In genomic region chr4:99377341-99377740, GRCh38 we compare ENCODE assay signal across 11 cellular contexts. TPM values are rescaled to one million over a fixed set of nuclear protein-coding genes. Genes with fewer than 3 reads are reported as not detected.
DNase-seq lines count a peak whose midpoint lies in the region; FAIRE-seq and TF ChIP-seq lines count a peak whose summit lies in the region.
"Not testable (repeated sequence)": the region's sequence is repeated elsewhere in the genome, so short reads cannot be mapped to it uniquely, and the experiment has no call there.
"Had no signal": no experiment of that assay in that cellular context is flagged by ENCODE, and none has a peak within 500 bp of the region (broad histone marks: within the 10 kb centered on the region; RNA-seq: fewer than 3 reads in every experiment).

No MANE protein-coding gene starts in this region.

- H3K36me3 ChIP-seq in NT2/D1 (ENCODE audit: insufficient read depth, insufficient read length, low read length); H1 (ENCODE audit: control insufficient read depth in 2 of 4, insufficient read depth in 4 of 4, low read length in 3 of 4); iPS DF 6.9 (ENCODE audit: control insufficient read depth, insufficient read depth, low read length): not testable (repeated sequence)

- H3K18ac ChIP-seq in H1 (ENCODE audit: extremely low read depth, low read length) = not testable (repeated sequence)

- H3K4me2 ChIP-seq in H1 (ENCODE audit: insufficient read depth in 1 of 2, low read depth in 2 of 2, low read length in 2 of 2) = not testable (repeated sequence)

- not testable (repeated sequence) for H3K4ac ChIP-seq in H1 (replicated peaks; ENCODE audit: insufficient read length, low read depth, low read length)

- peak; percentile 24 for DNase-seq in AG20443 (ENCODE audit: low spot score)
- peak; percentile 12 for DNase-seq in HT-29 (ENCODE audit: low spot score)
- DNase-seq in NT2/D1 (ENCODE audit: low read depth, low spot score) = peak; percentile 13
- not testable (repeated sequence) for DNase-seq in H1 (ENCODE audit: low read depth in 1 of 2, low spot score in 2 of 2); progenitor cell of endocrine pancreas (ENCODE audit: low spot score, unreplicated experiment)
- peak; percentile 4 for DNase-seq in iPS DF 6.9 (ENCODE audit: low read depth, low spot score)

- not testable (repeated sequence) for H2BK20ac ChIP-seq in H1 (ENCODE audit: low read length)

- not testable (repeated sequence) for H3K27me3 Mint-ChIP-seq in progenitor cell of endocrine pancreas

- not testable (repeated sequence) for H3K36me3 Mint-ChIP-seq in progenitor cell of endocrine pancreas (ENCODE audit: insufficient read depth)

- H3K4me1 ChIP-seq in NT2/D1 (ENCODE audit: insufficient read depth, insufficient read length); H1 (replicated peaks in 1 of 4; ENCODE audit: control insufficient read depth in 3 of 4, insufficient read depth in 4 of 4, low read length in 3 of 4); iPS DF 6.9 (ENCODE audit: control insufficient read depth, insufficient read depth, low read length): not testable (repeated sequence)

- not testable (repeated sequence) for FAIRE-seq in H1 (lab: Jason Lieb, UNC)

- not testable (repeated sequence) for H3K79me2 ChIP-seq in H1 (ENCODE audit: control insufficient read depth in 1 of 2, insufficient read depth in 2 of 2, low read length in 2 of 2)

- not testable (repeated sequence) for H3K23ac ChIP-seq in H1 (ENCODE audit: insufficient read length)

- H3K23me2 ChIP-seq in H1 (ENCODE audit: low read depth, low read length) = not testable (repeated sequence)

- H3K9ac ChIP-seq in NT2/D1 (ENCODE audit: insufficient read length, low read depth); H1 (replicated peaks in 1 of 4; ENCODE audit: extremely low read depth in 1 of 4, low read depth in 3 of 4, low read length in 3 of 4): not testable (repeated sequence)

- not testable (repeated sequence) for H3K9me3 ChIP-seq in NT2/D1 (ENCODE audit: insufficient read depth, low read length); H1 (ENCODE audit: insufficient read depth in 2 of 2, low read depth in 1 of 2, low read length in 1 of 2); iPS DF 6.9 (ENCODE audit: control insufficient read depth, insufficient read depth, low read length)

- H4K5ac ChIP-seq in H1 (ENCODE audit: insufficient read length, low read depth, low read length) = not testable (repeated sequence)

- H4K20me1 ChIP-seq in H1 (replicated peaks in 1 of 2; ENCODE audit: control insufficient read depth in 1 of 2, insufficient read depth in 2 of 2, low read length in 2 of 2) = not testable (repeated sequence)

- not testable (repeated sequence) for H4K8ac ChIP-seq in H1 (ENCODE audit: extremely low read depth, insufficient read depth, low read length)

- TF ChIP-seq CTCF in GM12873 (IDR thresholded peaks at IDR 0.05; ENCODE audit: insufficient read depth, low read depth, low read length, missing control alignments) = peak; percentile 44
- TF ChIP-seq CTCF in WI38 (IDR thresholded peaks at IDR 0.05; ENCODE audit: low read depth, low read length) = peak; percentile 17; the same call in 1 of the 2 replicates
- peak in 2 of 3 experiments; percentile 18 to 48; a peak in 2 of 4 replicates for TF ChIP-seq CTCF in H1 (IDR thresholded peaks at IDR 0.05; ENCODE audit: control extremely low read depth in 1 of 3, insufficient read depth in 1 of 3, low read depth in 1 of 3, low read length in 3 of 3)
- TF ChIP-seq CTCF in progenitor cell of endocrine pancreas (IDR thresholded peaks at IDR 0.05; ENCODE audit: unreplicated experiment) = peak; percentile 51

- TF ChIP-seq POLR2A in H1 (IDR thresholded peaks at IDR 0.05; ENCODE audit: control extremely low read depth in 1 of 2, low read depth in 2 of 2, low read length in 2 of 2) = not testable (repeated sequence)

- not testable (repeated sequence) for H3K27ac Mint-ChIP-seq in progenitor cell of endocrine pancreas

- not testable (repeated sequence) for H3K79me1 ChIP-seq in H1 (ENCODE audit: low read depth, low read length)

- H3K4me1 Mint-ChIP-seq in progenitor cell of endocrine pancreas (ENCODE audit: low read depth) = not testable (repeated sequence)

- H2AK5ac ChIP-seq in H1 (ENCODE audit: low read depth, low read length) = not testable (repeated sequence)

- not testable (repeated sequence) for H2BK5ac ChIP-seq in H1 (ENCODE audit: low read depth, low read length)

- not testable (repeated sequence) for H3K14ac ChIP-seq in H1 (ENCODE audit: insufficient read length)

- not testable (repeated sequence) for H3K4me3 ChIP-seq in NT2/D1 (ENCODE audit: insufficient read length, low read depth); WI38 (ENCODE audit: low read depth, low read length); H1 (ENCODE audit: extremely low read depth in 1 of 4, insufficient read depth in 2 of 4, low read depth in 3 of 4, low read length in 4 of 4); iPS DF 6.9 (ENCODE audit: low read length)

- not testable (repeated sequence) for H3K4me3 Mint-ChIP-seq in progenitor cell of endocrine pancreas (ENCODE audit: low read depth)

- peaks cover 23% of the 10 kb centered on the region for H3K9me3 Mint-ChIP-seq in progenitor cell of endocrine pancreas (ENCODE audit: low read depth)

- not testable (repeated sequence) for TF ChIP-seq EP300 in H1 (IDR thresholded peaks at IDR 0.05; ENCODE audit: borderline replicate concordance in 1 of 2, low read depth in 2 of 2, low read length in 2 of 2)

- H3K56ac ChIP-seq in H1 (replicated peaks; ENCODE audit: insufficient read length, low read depth, low read length) = not testable (repeated sequence)

- POLR2A ChIA-PET in H1 (lab: Charles Lee; ENCODE audit: partially characterized antibody) = not testable (repeated sequence)

- not testable (repeated sequence) for H2BK120ac ChIP-seq in H1 (replicated peaks; ENCODE audit: low read depth, low read length)

- TF ChIP-seq RAD21 in H1 (IDR thresholded peaks at IDR 0.05 in 1 of 2, conservative IDR thresholded peaks at IDR 0.05 in 1 of 2; ENCODE audit: low read depth in 2 of 2, low read length in 2 of 2) = peak; percentile 32 to 41; a peak in 3 of 4 replicates

- H3K27ac ChIP-seq in H1 (ENCODE audit: low read depth, low read length); iPS DF 6.9 (ENCODE audit: low read length): not testable (repeated sequence)

- H4K91ac ChIP-seq in H1 (replicated peaks; ENCODE audit: insufficient read length, low read length) = not testable (repeated sequence)

- WGBS in H1 (ENCODE audit: extremely low coverage in 1 of 2, insufficient coverage in 1 of 2, insufficient read length in 1 of 2, insufficient replicate concordance in 2 of 2, low coverage in 1 of 2, low lambda C conversion rate in 2 of 2, missing lambda C conversion rate in 1 of 2), 2 experiments = 84% methylated on average over 4 of the region's 6 CpGs; no CpG with 5 or more reads in 1 of the 2 experiments
- no CpG with 5 or more reads among the region's 6 CpGs for WGBS in iPS DF 6.9 (ENCODE audit: insufficient coverage, insufficient read length)

- CTCF ChIA-PET in H1 (lab: Charles Lee; ENCODE audit: partially characterized antibody) = interaction anchor here (0.7 to 2.6 kb wide), 16 partner anchors 11 to 573 kb away, joined by 3 to 25 read pairs (median 3); no protein-coding TSS in a partner anchor

- not testable (repeated sequence) for H2BK15ac ChIP-seq in H1 (ENCODE audit: low read length)

- H2BK12ac ChIP-seq in H1 (ENCODE audit: low read depth, low read length) = not testable (repeated sequence)

- H3K27me3 ChIP-seq in NT2/D1 (ENCODE audit: insufficient read depth, insufficient read length); H1 (replicated peaks in 1 of 4; ENCODE audit: control insufficient read depth in 3 of 4, extremely low read depth in 1 of 4, insufficient read depth in 3 of 4, low read length in 3 of 4); iPS DF 6.9 (ENCODE audit: control insufficient read depth, insufficient read depth, low read length): not testable (repeated sequence)

- H2AFZ ChIP-seq in H1 (ENCODE audit: low read length) = not testable (repeated sequence)

RNA-seq across cellular contexts. Expression of gene ADH1C, which starts 24.8 kb away (rescaled TPM):
- 2.7 and 5.9 TPM in 2 replicates for total RNA-seq in HT-29 (2014; rRNA removed; shearing (Covaris generic))
- not detected in 2 replicates for total RNA-seq in H1 (2021; fragmentation: NEBNext Ultra II Directional; extraction: Animal tissue kit (Norgen Biotek cat#: 25700))
- not detected in 2 replicates for polyA plus RNA-seq in H1 (2011; rRNA removed)
- not detected for polyA plus RNA-seq in H1 (2011; cell fraction: cytosol; rRNA removed)
- polyA plus RNA-seq in H1 (2011; cell fraction: nucleus; rRNA removed) = not detected
- not detected in 4 replicates for polyA plus RNA-seq in H1 (2012, experiment 1 of 2)
- not detected for polyA plus RNA-seq in H1 (2012, experiment 2 of 2)
- polyA plus RNA-seq in H1 (2013, experiment 1 of 2) = not detected
- polyA plus RNA-seq in H1 (2013, experiment 2 of 2) = not detected
- polyA minus RNA-seq in H1 (2011; rRNA and poly(A)+ RNA removed) = not detected in 2 replicates
- polyA minus RNA-seq in H1 (2011; cell fraction: cytosol; rRNA and poly(A)+ RNA removed) = not detected
- polyA minus RNA-seq in H1 (2011; cell fraction: nucleus; rRNA and poly(A)+ RNA removed) = not detected
- 3.3 and 4.6 TPM in 2 replicates for total RNA-seq in progenitor cell of endocrine pancreas

RNA-seq across cellular contexts. Expression of gene ADH1B, which starts 56.1 kb away (rescaled TPM):
- not detected in 2 replicates for total RNA-seq in HT-29 (2014; rRNA removed; shearing (Covaris generic))
- total RNA-seq in H1 (2021; fragmentation: NEBNext Ultra II Directional; extraction: Animal tissue kit (Norgen Biotek cat#: 25700)) = not detected in 2 replicates
- not detected in 2 replicates for polyA plus RNA-seq in H1 (2011; rRNA removed)
- polyA plus RNA-seq in H1 (2011; cell fraction: cytosol; rRNA removed) = not detected
- not detected for polyA plus RNA-seq in H1 (2011; cell fraction: nucleus; rRNA removed)
- not detected in 4 replicates for polyA plus RNA-seq in H1 (2012, experiment 1 of 2)
- not detected for polyA plus RNA-seq in H1 (2012, experiment 2 of 2)
- not detected for polyA plus RNA-seq in H1 (2013, experiment 1 of 2)
- polyA plus RNA-seq in H1 (2013, experiment 2 of 2) = not detected
- not detected in 2 replicates for polyA minus RNA-seq in H1 (2011; rRNA and poly(A)+ RNA removed)
- polyA minus RNA-seq in H1 (2011; cell fraction: cytosol; rRNA and poly(A)+ RNA removed) = not detected
- polyA minus RNA-seq in H1 (2011; cell fraction: nucleus; rRNA and poly(A)+ RNA removed) = not detected
- total RNA-seq in progenitor cell of endocrine pancreas = 0.29 and 0.53 TPM in 2 replicates

RNA-seq across cellular contexts. Expression of gene ADH7, which starts 57.8 kb away (rescaled TPM):
- total RNA-seq in HT-29 (2014; rRNA removed; shearing (Covaris generic)) = not detected in 2 replicates
- not detected in 2 replicates for total RNA-seq in H1 (2021; fragmentation: NEBNext Ultra II Directional; extraction: Animal tissue kit (Norgen Biotek cat#: 25700))
- not detected in 2 replicates for polyA plus RNA-seq in H1 (2011; rRNA removed)
- not detected for polyA plus RNA-seq in H1 (2011; cell fraction: cytosol; rRNA removed)
- polyA plus RNA-seq in H1 (2011; cell fraction: nucleus; rRNA removed) = not detected
- not detected in 4 replicates for polyA plus RNA-seq in H1 (2012, experiment 1 of 2)
- not detected for polyA plus RNA-seq in H1 (2012, experiment 2 of 2)
- polyA plus RNA-seq in H1 (2013, experiment 1 of 2) = not detected
- not detected for polyA plus RNA-seq in H1 (2013, experiment 2 of 2)
- polyA minus RNA-seq in H1 (2011; rRNA and poly(A)+ RNA removed) = not detected in 2 replicates
- polyA minus RNA-seq in H1 (2011; cell fraction: cytosol; rRNA and poly(A)+ RNA removed) = not detected
- not detected for polyA minus RNA-seq in H1 (2011; cell fraction: nucleus; rRNA and poly(A)+ RNA removed)
- total RNA-seq in progenitor cell of endocrine pancreas = not detected in 2 replicates
- total RNA-seq: mucosa of descending colon, pancreas, spleen had no signal
